8 cellular contexts compared by ENCODE assay signal in genomic region chr20:10611357-10611756, GRCh38.
DNase-seq lines count a peak whose midpoint lies in the region; ATAC-seq, FAIRE-seq and TF ChIP-seq lines count a peak whose summit lies in the region.

No MANE protein-coding gene starts in this region.

- no peak overlapping the region for H3K4me2 ChIP-seq in keratinocyte (ENCODE audit: control insufficient read depth, extremely low read depth, insufficient read depth, low read depth, low read length)

- no peaks in the 10 kb centered on the region for H3K4me1 ChIP-seq in keratinocyte (ENCODE audit: control insufficient read depth, extremely low read depth, insufficient read depth, low read length)

- no peaks in the 10 kb centered on the region for H3K79me2 ChIP-seq in keratinocyte (ENCODE audit: control insufficient read depth, insufficient read depth, low read length)

- H3K27me3 ChIP-seq in keratinocyte (ENCODE audit: control insufficient read depth, extremely low read depth, insufficient read depth, low read length): no peaks in the 10 kb centered on the region

- ATAC-seq in HG03095 (IDR thresholded peaks at IDR 0.05; ENCODE audit: unreplicated experiment): peak; percentile 75

- H3K27ac ChIP-seq in keratinocyte (ENCODE audit: control insufficient read depth, insufficient read depth, low read length): no peak overlapping the region

- no peak overlapping the region for H2AFZ ChIP-seq in keratinocyte (ENCODE audit: control insufficient read depth, low read length)

- peak; percentile 24 for DNase-seq in activated CD4-positive, alpha-beta T cell treated with anti-CD3 and anti-CD28 coated beads for 48 hours
- DNase-seq in activated CD4-positive, alpha-beta T cell treated with anti-CD3 and anti-CD28 coated beads, Interleukin-2, amount 50 U/mL, for 1 hour: no peak
- DNase-seq in keratinocyte (ENCODE audit: low read depth, low spot score) (no peak), AML-193 (lab: John Stamatoyannopoulos, UW) (no peak), 8988T (no peak), OCI-M2 (lab: John Stamatoyannopoulos, UW; ENCODE audit: unreplicated experiment) (no peak)

- TF ChIP-seq CTCF in WI38 (IDR thresholded peaks at IDR 0.05; ENCODE audit: low read depth, low read length) (peak; percentile 60), keratinocyte (optimal IDR thresholded peaks at IDR 0.05 in 1 of 3, IDR thresholded peaks at IDR 0.05 in 1 of 3, conservative IDR thresholded peaks at IDR 0.05 in 1 of 3; ENCODE audit: extremely low read depth in 1 of 3, insufficient read depth in 2 of 3, low read length in 3 of 3) (peak; percentile 72 to 88 (median 86))

- H3K9me1 ChIP-seq in keratinocyte (ENCODE audit: control insufficient read depth, extremely low read depth, insufficient read depth, low read length): no peaks in the 10 kb centered on the region

- no peaks in the 10 kb centered on the region for H3K36me3 ChIP-seq in keratinocyte (ENCODE audit: control insufficient read depth in 2 of 2, extremely low read depth in 1 of 2, insufficient read depth in 2 of 2, low read length in 2 of 2)

- peak; percentile 41 for FAIRE-seq in keratinocyte (lab: Jason Lieb, UNC)

- H3K4me3 ChIP-seq in WI38 (ENCODE audit: low read depth, low read length) (no peak overlapping the region), keratinocyte (ENCODE audit: control insufficient read depth in 2 of 3, extremely low read depth in 1 of 3, insufficient read depth in 2 of 3, low read depth in 1 of 3, low read length in 3 of 3) (no peak overlapping the region)

- no peaks in the 10 kb centered on the region for H4K20me1 ChIP-seq in keratinocyte (ENCODE audit: control insufficient read depth, extremely low read depth, insufficient read depth, low read length)

- dilution Hi-C loops in keratinocyte (cut with MboI; ENCODE audit: extremely low pct_ligation_motif_present, low sequenced_read_pairs): no loop called here

- no peaks in the 10 kb centered on the region for H3K9me3 ChIP-seq in keratinocyte (ENCODE audit: control insufficient read depth, low read depth, low read length)

- H3K9ac ChIP-seq in keratinocyte (ENCODE audit: control insufficient read depth, extremely low read depth, insufficient read depth, low read length): no peak overlapping the region
